In the genomic region with DNA sequence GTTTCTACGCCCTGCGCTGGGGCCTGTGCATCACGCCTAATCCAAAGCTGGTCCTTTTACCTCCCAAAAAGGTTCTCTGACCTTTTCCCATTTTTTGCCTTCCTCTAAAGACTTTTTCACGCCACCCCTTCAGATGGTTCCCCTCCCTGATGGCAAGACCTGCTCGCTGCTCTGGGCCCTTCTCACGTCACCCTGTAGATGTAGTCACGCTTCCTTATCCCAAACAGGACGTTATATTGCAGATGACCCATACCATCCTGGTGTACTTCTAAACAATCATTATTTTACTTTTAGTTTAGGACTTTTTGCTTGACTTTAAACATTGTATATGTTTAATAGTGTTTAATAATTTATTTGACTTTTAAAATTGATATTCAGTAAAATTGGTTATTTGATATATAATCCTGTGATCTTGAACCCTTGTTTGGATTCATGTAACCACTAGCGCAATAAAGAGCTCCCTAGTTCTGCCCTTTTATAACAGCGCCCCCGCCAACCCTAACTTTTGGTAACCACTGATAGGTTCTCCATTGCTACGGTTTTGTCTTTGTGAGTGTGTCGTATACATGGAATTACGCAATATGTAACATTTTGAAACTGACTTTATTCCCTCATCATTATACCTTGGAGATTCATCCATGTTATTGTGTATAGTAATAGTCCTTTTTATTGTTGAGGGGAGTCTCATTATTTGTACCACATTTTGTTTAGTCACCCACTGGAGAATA, we compare ENCODE assay signal across 8 cellular contexts. TPM values are rescaled to one million over a fixed set of nuclear protein-coding genes. Genes with fewer than 3 reads are reported as not detected.
DNase-seq lines count a peak whose midpoint lies in the region; ATAC-seq and TF ChIP-seq lines count a peak whose summit lies in the region.

No MANE protein-coding gene starts in this region.

- no peaks in the 10 kb centered on the region for H3K79me2 ChIP-seq in H9 (ENCODE audit: insufficient read depth, low read length)

- H3K23ac ChIP-seq in H9 (ENCODE audit: insufficient read length, low read depth, low read length), result no peak overlapping the region

- H3K23me2 ChIP-seq in H9 (ENCODE audit: insufficient read length, low read depth, low read length, poor library complexity, severe bottlenecking), result peaks cover 4% of the 10 kb centered on the region

- H4K91ac ChIP-seq in H9 (ENCODE audit: insufficient read length, low read depth, low read length), result no peak overlapping the region

- no peaks in the 10 kb centered on the region for H3K27me3 ChIP-seq in H9 (ENCODE audit: insufficient read depth, low read length)

- peaks cover 16 to 21% of the 10 kb centered on the region in 2 experiments for H3K4me1 Mint-ChIP-seq in H9
- peaks cover 6% of the 10 kb centered on the region for H3K4me1 Mint-ChIP-seq in activated T-helper 17 cell treated with anti-CD3 and anti-CD28 coated beads, Interleukin-2, amount 50 U/mL, for 72 hours
- H3K4me1 Mint-ChIP-seq in stimulated activated naive B cell treated with anti-CD40 and anti-IgM and Interleukin-4, amounts not matched to agents 10 μg/mL and 1 μg/mL and 100 μg/mL, for 72 hours, result peaks cover 5 to 12% of the 10 kb centered on the region in 2 donors

- no peak overlapping the region for H3K56ac ChIP-seq in H9 (ENCODE audit: insufficient read length, low read depth, low read length)

- peak overlapping the region; percentile 71 to 91 (median 83) for H3K27ac Mint-ChIP-seq in H9
- peak overlapping the region; percentile 84 for H3K27ac Mint-ChIP-seq in activated T-helper 17 cell treated with anti-CD3 and anti-CD28 coated beads, Interleukin-2, amount 50 U/mL, for 72 hours
- H3K27ac Mint-ChIP-seq in stimulated activated naive B cell treated with anti-CD40 and anti-IgM and Interleukin-4, amounts not matched to agents 10 μg/mL and 1 μg/mL and 100 μg/mL, for 72 hours, result peak overlapping the region; percentile 77

- H4K5ac ChIP-seq in H9 (ENCODE audit: insufficient read length, low read depth, low read length), result no peak overlapping the region

- H3K79me1 ChIP-seq in H9 (ENCODE audit: insufficient read depth, low read depth, low read length, poor library complexity, severe bottlenecking), result no peaks in the 10 kb centered on the region

- in situ Hi-C loops in ACHN (cut with HindIII; ENCODE audit: low pct_ligation_motif_present, low pct_unique_long_range_greater_than_20kb, low sequenced_read_pairs), result no loop called here

- H2BK20ac ChIP-seq in H9 (ENCODE audit: low read depth, low read length, poor library complexity, severe bottlenecking), result no peak overlapping the region

- H3K9me3 Mint-ChIP-seq in H9, result peaks cover 2 to 7% of the 10 kb centered on the region in 2 experiments
- H3K9me3 Mint-ChIP-seq in activated T-helper 17 cell treated with anti-CD3 and anti-CD28 coated beads, Interleukin-2, amount 50 U/mL, for 72 hours, result no peaks in the 10 kb centered on the region
- H3K9me3 Mint-ChIP-seq in stimulated activated naive B cell treated with anti-CD40 and anti-IgM and Interleukin-4, amounts not matched to agents 10 μg/mL and 1 μg/mL and 100 μg/mL, for 72 hours, result peaks cover 4 to 5% of the 10 kb centered on the region in 2 donors

- no peak overlapping the region for H3K27ac ChIP-seq in H9 (ENCODE audit: insufficient read length, low read depth, low read length)

- no peaks in the 10 kb centered on the region for H4K20me1 ChIP-seq in H9 (ENCODE audit: control insufficient read depth, insufficient read depth, insufficient read length)

- H2AK5ac ChIP-seq in H9 (ENCODE audit: insufficient read length, low read length), result no peak overlapping the region

- peak overlapping the region; percentile 69 for H3K4me3 ChIP-seq in iPS-11a (ENCODE audit: low read depth, low read length)

- no peaks in the 10 kb centered on the region; a peak in 1 of 7 replicates for H3K36me3 Mint-ChIP-seq in H9 (ENCODE audit: insufficient read depth in 1 of 3, low read depth in 3 of 3)
- H3K36me3 Mint-ChIP-seq in activated T-helper 17 cell treated with anti-CD3 and anti-CD28 coated beads, Interleukin-2, amount 50 U/mL, for 72 hours (ENCODE audit: low read depth), result peaks cover 6% of the 10 kb centered on the region
- H3K36me3 Mint-ChIP-seq in stimulated activated naive B cell treated with anti-CD40 and anti-IgM and Interleukin-4, amounts not matched to agents 10 μg/mL and 1 μg/mL and 100 μg/mL, for 72 hours, result peaks cover 0 to 5% of the 10 kb centered on the region in 2 donors

- H3K27me3 Mint-ChIP-seq in H9 (ENCODE audit: low read depth), result peaks cover 17% of the 10 kb centered on the region
- no peaks in the 10 kb centered on the region for H3K27me3 Mint-ChIP-seq in activated T-helper 17 cell treated with anti-CD3 and anti-CD28 coated beads, Interleukin-2, amount 50 U/mL, for 72 hours
- H3K27me3 Mint-ChIP-seq in stimulated activated naive B cell treated with anti-CD40 and anti-IgM and Interleukin-4, amounts not matched to agents 10 μg/mL and 1 μg/mL and 100 μg/mL, for 72 hours, result peaks cover 17 to 21% of the 10 kb centered on the region in 2 donors

- H2BK120ac ChIP-seq in H9 (ENCODE audit: low read depth, low read length, poor library complexity, severe bottlenecking), result no peak overlapping the region

- H3K4me2 ChIP-seq in H9 (ENCODE audit: insufficient read depth, insufficient read length, low read length), result peak overlapping the region; percentile 47

- H3K9ac ChIP-seq in H9 (ENCODE audit: extremely low read depth, insufficient read length, low read length), result no peak overlapping the region

- no peak overlapping the region for H2AFZ ChIP-seq in H9 (ENCODE audit: low read length)

- no peak overlapping the region for H2BK12ac ChIP-seq in H9 (ENCODE audit: insufficient read length, low read depth, low read length)

- peak overlapping the region; percentile 76 to 85 for H3K4me3 Mint-ChIP-seq in H9
- peak overlapping the region; percentile 83 for H3K4me3 Mint-ChIP-seq in activated T-helper 17 cell treated with anti-CD3 and anti-CD28 coated beads, Interleukin-2, amount 50 U/mL, for 72 hours
- H3K4me3 Mint-ChIP-seq in stimulated activated naive B cell treated with anti-CD40 and anti-IgM and Interleukin-4, amounts not matched to agents 10 μg/mL and 1 μg/mL and 100 μg/mL, for 72 hours, result peak overlapping the region; percentile 83 to 85

- H2BK15ac ChIP-seq in H9 (ENCODE audit: low read depth, low read length), result no peak overlapping the region

- H3K4me1 ChIP-seq in H9 (ENCODE audit: insufficient read depth, low read length), result no peaks in the 10 kb centered on the region

- H3K4ac ChIP-seq in H9 (ENCODE audit: low read depth, low read length), result no peak overlapping the region

- no peak for TF ChIP-seq CTCF in H9 (conservative IDR thresholded peaks at IDR 0.05)

- DNase-seq in ACHN, result peak; percentile 0
- no peak for DNase-seq in H9
- DNase-seq in stimulated activated naive B cell treated with anti-CD40 and anti-IgM and Interleukin-4, amounts not matched to agents 10 μg/mL and 1 μg/mL and 100 μg/mL, for 72 hours, result no peak
- DNase-seq in stimulated activated naive CD4-positive, alpha-beta T cell treated with Interleukin-2 at 50 U/mL for 16 hours (lab: John Stamatoyannopoulos, UW), result no peak
- DNase-seq in DMS79 treated with DMSO at 0.1 percent for 48 hours (lab: John Stamatoyannopoulos, UW), result no peak
- DNase-seq in activated CD8-positive, alpha-beta memory T cell treated with anti-CD3 and anti-CD28 coated beads, Interleukin-2, amount 50 U/mL, for 4 hours, result no peak

- no peak overlapping the region for H2BK5ac ChIP-seq in H9 (ENCODE audit: insufficient read length, low read length)

- ATAC-seq in activated T-helper 17 cell treated with anti-CD3 and anti-CD28 coated beads, Interleukin-2, amount 50 U/mL, for 72 hours (replicated peaks), result peak; percentile 40
- peak; percentile 17 to 20 for ATAC-seq in stimulated activated naive B cell treated with anti-CD40 and anti-IgM and Interleukin-4, amounts not matched to agents 10 μg/mL and 1 μg/mL and 100 μg/mL, for 72 hours (replicated peaks)

- no CpG with 5 or more reads among the region's 14 CpGs for WGBS in H9 (ENCODE audit: extremely low coverage, insufficient read length, low lambda C conversion rate)

- no peaks in the 10 kb centered on the region for H3K9me3 ChIP-seq in H9 (ENCODE audit: control insufficient read depth, low read depth, low read length)

- no peak overlapping the region for H4K8ac ChIP-seq in H9 (replicated peaks; ENCODE audit: insufficient read length, low read depth, low read length)

- H3K14ac ChIP-seq in H9 (ENCODE audit: insufficient read depth, low read length), result no peak overlapping the region

- no peak overlapping the region for H3K18ac ChIP-seq in H9 (ENCODE audit: insufficient read length, low read depth, low read length)

- H3T11ph ChIP-seq in H9 (ENCODE audit: low read length), result no peak overlapping the region

RNA-seq across cellular contexts. Expression of a gene that starts 0.8 kb away (rescaled TPM):
- total RNA-seq in H9 (2021), result 1.9 and 4.2 TPM in 2 replicates
- total RNA-seq in activated T-helper 17 cell treated with anti-CD3 and anti-CD28 coated beads, Interleukin-2, amount 50 U/mL, for 72 hours, result 1 to 10 TPM in 1 of 2 donors, under 1 TPM in 1; 0.61 to 5.1 TPM
